ENCODE assay signal across 1 cellular context in the genomic region with DNA sequence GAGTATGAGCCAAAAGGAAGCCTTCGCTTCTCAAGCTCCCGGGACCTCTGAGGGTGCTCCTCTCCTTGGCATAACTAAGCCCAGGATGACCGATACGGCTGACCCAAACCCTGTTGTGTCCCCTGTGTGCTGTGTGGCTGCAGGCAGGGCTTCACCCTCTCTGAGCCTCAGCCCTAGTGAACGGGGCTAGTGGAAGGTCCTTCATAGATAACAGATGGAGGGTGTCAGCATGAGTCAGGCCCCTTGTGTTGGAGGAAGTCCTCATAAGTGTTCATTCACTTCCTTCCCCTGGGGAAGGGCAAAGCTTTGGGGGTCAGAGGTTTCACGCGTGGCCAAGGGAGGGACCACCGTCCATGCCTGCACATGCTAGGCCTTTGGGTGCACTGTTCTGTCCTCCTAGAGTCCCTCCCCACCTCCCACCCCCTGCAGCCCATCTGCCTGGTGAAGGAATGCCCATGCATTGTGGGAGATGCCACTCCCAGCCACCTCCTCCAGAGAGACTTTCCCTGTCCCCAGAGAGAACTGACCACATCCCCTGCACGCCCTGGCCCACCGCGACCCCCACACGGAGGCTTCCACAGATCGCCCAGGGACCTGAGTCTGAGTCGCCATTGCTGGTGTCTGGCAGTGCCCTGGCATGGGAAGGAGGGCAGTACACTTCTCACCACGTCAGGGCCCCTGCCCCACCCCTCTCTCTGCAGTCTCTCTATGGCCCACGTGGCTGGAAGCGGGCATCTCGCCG.
TF ChIP-seq lines count a peak whose summit lies in the region.

No MANE protein-coding gene starts in this region.

TF ChIP-seq in HepG2, 621 proteins besides CTCF, POLR2A, EP300 and RAD21:
- TF ChIP-seq PHF5A (CRISPR knock-in tag; IDR thresholded peaks at IDR 0.05; ENCODE audit: low read depth, unreplicated experiment) (no peak), SSRP1 (CRISPR knock-in tag; IDR thresholded peaks at IDR 0.05) (no peak), ZNF296 (CRISPR knock-in tag; conservative IDR thresholded peaks at IDR 0.05) (no peak), IRF1 (CRISPR knock-in tag; IDR thresholded peaks at IDR 0.05; ENCODE audit: low read depth) (no peak), ZNF768 (CRISPR knock-in tag; IDR thresholded peaks at IDR 0.05) (peak; percentile 86)
- TF ChIP-seq, protein P1, sequence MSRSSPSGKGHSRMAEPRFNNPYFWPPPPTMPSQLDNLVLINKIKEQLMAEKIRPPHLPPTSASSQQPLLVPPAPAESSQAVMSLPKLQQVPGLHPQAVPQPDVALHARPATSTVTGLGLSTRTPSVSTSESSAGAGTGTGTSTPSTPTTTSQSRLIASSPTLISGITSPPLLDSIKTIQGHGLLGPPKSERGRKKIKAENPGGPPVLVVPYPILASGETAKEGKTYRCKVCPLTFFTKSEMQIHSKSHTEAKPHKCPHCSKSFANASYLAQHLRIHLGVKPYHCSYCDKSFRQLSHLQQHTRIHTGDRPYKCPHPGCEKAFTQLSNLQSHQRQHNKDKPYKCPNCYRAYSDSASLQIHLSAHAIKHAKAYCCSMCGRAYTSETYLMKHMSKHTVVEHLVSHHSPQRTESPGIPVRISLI (CRISPR knock-in tag; IDR thresholded peaks at IDR 0.05; ENCODE audit: borderline replicate concordance) = no peak
